15 cellular contexts compared by ENCODE assay signal in genomic region chr5:1497271-1497777, GRCh38. TPM values are rescaled to one million over a fixed set of nuclear protein-coding genes. Genes with fewer than 3 reads are reported as not detected.
DNase-seq lines count a peak whose midpoint lies in the region; ATAC-seq and TF ChIP-seq lines count a peak whose summit lies in the region.
"Had no signal": no experiment of that assay in that cellular context is flagged by ENCODE, and none has a peak within 500 bp of the region (broad histone marks: within the 10 kb centered on the region; RNA-seq: fewer than 3 reads in every experiment).

No MANE protein-coding gene starts in this region.

- CTCF ChIA-PET in activated CD8-positive, alpha-beta memory T cell treated with anti-CD3 and anti-CD28 coated beads, Interleukin-2, amount 10 ng/mL, durations not matched to agents 7 days and 5 days (lab: Charles Lee) = interaction anchor here (1.2 kb wide), 1 partner anchor 147 kb away, joined by 3 read pairs; no protein-coding TSS in a partner anchor

- TF ChIP-seq POLR2A in GM10847 (IDR thresholded peaks at IDR 0.05; ENCODE audit: extremely low read depth, insufficient read length) = peak; percentile 13

- peak overlapping the region; percentile 94 for H3K27ac Mint-ChIP-seq in central memory CD8-positive, alpha-beta T cell (ENCODE audit: low read depth)
- no peak overlapping the region for H3K27ac Mint-ChIP-seq in activated CD8-positive, alpha-beta memory T cell treated with anti-CD3 and anti-CD28 coated beads, Interleukin-2, amount 10 ng/mL, durations not matched to agents 7 days and 5 days
- H3K27ac Mint-ChIP-seq: activated naive CD8-positive, alpha-beta T cell had no signal

- peaks cover 46% of the 10 kb centered on the region for H3K36me3 Mint-ChIP-seq in central memory CD8-positive, alpha-beta T cell (ENCODE audit: insufficient read depth)
- H3K36me3 Mint-ChIP-seq in activated CD8-positive, alpha-beta memory T cell treated with anti-CD3 and anti-CD28 coated beads, Interleukin-2, amount 10 ng/mL, durations not matched to agents 7 days and 5 days = peaks cover 21% of the 10 kb centered on the region

- H3K4me1 Mint-ChIP-seq in central memory CD8-positive, alpha-beta T cell = peaks cover 87% of the 10 kb centered on the region
- peaks cover 55% of the 10 kb centered on the region for H3K4me1 Mint-ChIP-seq in activated CD8-positive, alpha-beta memory T cell treated with anti-CD3 and anti-CD28 coated beads, Interleukin-2, amount 10 ng/mL, durations not matched to agents 7 days and 5 days

- no peaks in the 10 kb centered on the region for H3K27me3 Mint-ChIP-seq in central memory CD8-positive, alpha-beta T cell
- no peaks in the 10 kb centered on the region for H3K27me3 Mint-ChIP-seq in activated CD8-positive, alpha-beta memory T cell treated with anti-CD3 and anti-CD28 coated beads, Interleukin-2, amount 10 ng/mL, durations not matched to agents 7 days and 5 days
- H3K27me3 Mint-ChIP-seq: activated naive CD8-positive, alpha-beta T cell had no signal

- no peak for DNase-seq in central memory CD8-positive, alpha-beta T cell (ENCODE audit: low spot score in 2 of 2)
- DNase-seq in midbrain (lab: John Stamatoyannopoulos, UW) = no peak
- no peak for DNase-seq in activated CD8-positive, alpha-beta memory T cell treated with anti-CD3 and anti-CD28 coated beads, Interleukin-2, amount 10 ng/mL, durations not matched to agents 7 days and 5 days
- no peak for DNase-seq in RKO (ENCODE audit: low spot score)
- DNase-seq: CD8-positive, alpha-beta T cell; IMR-90; kidney; NCI-H526 had no signal

- peak; percentile 22 for ATAC-seq in GM21367 (IDR thresholded peaks at IDR 0.05; ENCODE audit: unreplicated experiment)
- ATAC-seq in HG03108 (IDR thresholded peaks at IDR 0.05; ENCODE audit: unreplicated experiment) = peak; percentile 28
- ATAC-seq in central memory CD8-positive, alpha-beta T cell (replicated peaks; ENCODE audit: extremely low read depth, poor library complexity, severe bottlenecking) = no peak
- ATAC-seq in HG02938 (IDR thresholded peaks at IDR 0.05; ENCODE audit: unreplicated experiment) = no peak
- no peak for ATAC-seq in activated CD8-positive, alpha-beta memory T cell treated with anti-CD3 and anti-CD28 coated beads, Interleukin-2, amount 10 ng/mL, durations not matched to agents 7 days and 5 days
- ATAC-seq: CD8-positive, alpha-beta T cell had no signal

- no peaks in the 10 kb centered on the region for H3K9me3 Mint-ChIP-seq in central memory CD8-positive, alpha-beta T cell
- H3K9me3 Mint-ChIP-seq in activated CD8-positive, alpha-beta memory T cell treated with anti-CD3 and anti-CD28 coated beads, Interleukin-2, amount 10 ng/mL, durations not matched to agents 7 days and 5 days (ENCODE audit: low read depth) = no peaks in the 10 kb centered on the region
- H3K9me3 Mint-ChIP-seq: CD8-positive, alpha-beta T cell had no signal

- peak overlapping the region; percentile 25 for H3K4me3 Mint-ChIP-seq in central memory CD8-positive, alpha-beta T cell
- no peak overlapping the region for H3K4me3 Mint-ChIP-seq in activated CD8-positive, alpha-beta memory T cell treated with anti-CD3 and anti-CD28 coated beads, Interleukin-2, amount 10 ng/mL, durations not matched to agents 7 days and 5 days
- H3K4me3 Mint-ChIP-seq: activated naive CD8-positive, alpha-beta T cell; CD8-positive, alpha-beta T cell had no signal

RNA-seq across cellular contexts. Expression of gene LPCAT1, which starts 26.4 kb away (rescaled TPM):
- 10 to 100 TPM; 83.8 to 85.3 TPM for total RNA-seq in activated CD8-positive, alpha-beta memory T cell treated with anti-CD3 and anti-CD28 coated beads, Interleukin-2, amount 10 ng/mL, durations not matched to agents 7 days and 5 days

RNA-seq across cellular contexts. Expression of gene SLC6A3, which starts 52.1 kb away (rescaled TPM):
- total RNA-seq in activated CD8-positive, alpha-beta memory T cell treated with anti-CD3 and anti-CD28 coated beads, Interleukin-2, amount 10 ng/mL, durations not matched to agents 7 days and 5 days = under 1 TPM; 0.07 to 0.23 TPM
- total RNA-seq: CD8-positive, alpha-beta T cell; endothelial cell of umbilical vein; IMR-90; psoas muscle had no signal

Comparison
In these comparisons a context has a peak if more than half of its experiments do, and no peak if none do; other contexts are left out.
1. ATAC-seq: peak in GM21367 (single experiment) and HG03108 (single experiment); none in central memory CD8-positive, alpha-beta T cell (single experiment), HG02938 (single experiment) and activated CD8-positive, alpha-beta memory T cell treated with anti-CD3 and anti-CD28 coated beads, Interleukin-2, amount 10 ng/mL, durations not matched to agents 7 days and 5 days (single experiment).